In the genomic region with DNA sequence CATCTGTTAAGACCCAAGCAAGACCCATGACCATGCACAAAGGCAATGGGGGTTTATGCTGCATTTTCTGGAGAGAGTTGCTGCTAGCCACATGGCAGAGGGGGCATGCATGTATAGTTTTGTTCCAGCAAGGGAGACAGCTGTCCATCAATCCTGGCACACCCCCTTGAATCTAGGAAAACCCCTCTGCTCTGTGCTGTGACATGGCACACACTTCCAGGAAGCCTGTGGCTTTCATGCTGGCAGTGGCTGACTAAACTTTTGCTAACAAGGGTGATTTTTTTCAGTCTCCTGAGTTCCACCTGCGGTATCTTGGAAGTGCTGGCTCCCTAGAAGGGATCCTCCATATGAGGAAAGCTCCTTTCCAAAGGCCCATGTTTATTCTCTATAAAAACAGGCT, we compare ENCODE assay signal across 24 cellular contexts. TPM values are rescaled to one million over a fixed set of nuclear protein-coding genes. Genes with fewer than 3 reads are reported as not detected.
"Had no signal": no experiment of that assay in that cellular context is flagged by ENCODE, and none has a peak within 500 bp of the region (broad histone marks: within the 10 kb centered on the region; RNA-seq: fewer than 3 reads in every experiment).

No MANE protein-coding gene starts in this region.

- H3K27ac Mint-ChIP-seq: activated B cell treated with CpG ODN at 0.5 μM for 24 hours; activated CD4-positive, alpha-beta memory T cell treated with anti-CD3 and anti-CD28 coated beads, Interleukin-2, amount 10 ng/mL, durations not matched to agents 7 days and 5 days; activated CD4-positive, alpha-beta T cell treated with anti-CD3 and anti-CD28 coated beads, Interleukin-2, amount 10 ng/mL, durations not matched to agents 7 days and 5 days; activated naive CD4-positive, alpha-beta T cell treated with anti-CD3 and anti-CD28 coated beads, Interleukin-2, amount 50 U/mL, for 72 hours; T-helper 17 cell had no signal

- H3K4me1 Mint-ChIP-seq: activated B cell treated with CpG ODN at 0.5 μM for 24 hours; activated CD4-positive, alpha-beta memory T cell treated with anti-CD3 and anti-CD28 coated beads, Interleukin-2, amount 10 ng/mL, durations not matched to agents 7 days and 5 days; activated CD4-positive, alpha-beta T cell treated with anti-CD3 and anti-CD28 coated beads, Interleukin-2, amount 10 ng/mL, durations not matched to agents 7 days and 5 days; T-helper 17 cell had no signal

- H3K27ac ChIP-seq: KMS-11, Peyer's patch had no signal

- DNase-seq: activated B cell treated with CpG ODN at 0.5 μM for 24 hours; activated CD4-positive, alpha-beta memory T cell treated with anti-CD3 and anti-CD28 coated beads, Interleukin-2, amount 10 ng/mL, durations not matched to agents 7 days and 5 days; activated CD4-positive, alpha-beta T cell treated with anti-CD3 and anti-CD28 coated beads for 1 hour; activated CD4-positive, alpha-beta T cell treated with anti-CD3 and anti-CD28 coated beads, Interleukin-2, amount 10 ng/mL, durations not matched to agents 7 days and 5 days; activated CD8-positive, alpha-beta memory T cell treated with anti-CD3 and anti-CD28 coated beads, Interleukin-2, amount 50 U/mL, for 48 hours; activated T-cell treated with anti-CD3 and anti-CD28 coated beads, Interleukin-2, amount 50 U/mL, for 1 hour; cerebellar nuclear complex; MG63; MV-4-11; NCI-H1092 treated with DMSO at 0.1 percent for 48 hours; NCI-H1417 treated with DMSO at 0.1 percent for 48 hours; NCI-H1694 treated with DMSO at 0.1 percent for 48 hours; NCI-H2081; NCI-H510A treated with DMSO at 0.1 percent for 48 hours; NCI-H69; NK-92 treated with Interleukin-12 subunit alpha and Interleukin-12 subunit beta, amount 100 ng/mL, for 24 hours; OCI-M1; Peyer's patch; SHP77 treated with DMSO at 0.1 percent for 48 hours; T-helper 17 cell; T-helper 9 cell had no signal

- H3K36me3 Mint-ChIP-seq: activated naive CD4-positive, alpha-beta T cell treated with anti-CD3 and anti-CD28 coated beads, Interleukin-2, amount 50 U/mL, for 72 hours had no signal

- H3K4me3 Mint-ChIP-seq: activated B cell treated with CpG ODN at 0.5 μM for 24 hours; activated CD4-positive, alpha-beta memory T cell treated with anti-CD3 and anti-CD28 coated beads, Interleukin-2, amount 10 ng/mL, durations not matched to agents 7 days and 5 days; activated CD4-positive, alpha-beta T cell treated with anti-CD3 and anti-CD28 coated beads, Interleukin-2, amount 10 ng/mL, durations not matched to agents 7 days and 5 days; T-helper 17 cell had no signal

- H3K9ac ChIP-seq: KMS-11 had no signal

- H3K36me3 ChIP-seq: MG63, Peyer's patch had no signal

- H3K27me3 ChIP-seq: MG63, Peyer's patch had no signal

- H3K9me3 Mint-ChIP-seq: activated B cell treated with CpG ODN at 0.5 μM for 24 hours; activated CD4-positive, alpha-beta memory T cell treated with anti-CD3 and anti-CD28 coated beads, Interleukin-2, amount 10 ng/mL, durations not matched to agents 7 days and 5 days; activated CD4-positive, alpha-beta T cell treated with anti-CD3 and anti-CD28 coated beads, Interleukin-2, amount 10 ng/mL, durations not matched to agents 7 days and 5 days; activated naive CD4-positive, alpha-beta T cell treated with anti-CD3 and anti-CD28 coated beads, Interleukin-2, amount 50 U/mL, for 72 hours had no signal

- H3K4me2 ChIP-seq: KMS-11 had no signal

- H3K4me3 ChIP-seq: MG63, Peyer's patch had no signal

- H3K4me1 ChIP-seq: Peyer's patch had no signal

- ATAC-seq: activated naive CD4-positive, alpha-beta T cell treated with anti-CD3 and anti-CD28 coated beads, Interleukin-2, amount 50 U/mL, for 72 hours; T-helper 17 cell had no signal

- H3K9me3 ChIP-seq: MG63, Peyer's patch had no signal

RNA-seq across cellular contexts. Expression of a gene that starts 9.1 kb away (rescaled TPM):
- total RNA-seq: activated B cell treated with CpG ODN at 0.5 μM for 24 hours; activated CD4-positive, alpha-beta memory T cell treated with anti-CD3 and anti-CD28 coated beads, Interleukin-2, amount 10 ng/mL, durations not matched to agents 7 days and 5 days; activated CD4-positive, alpha-beta T cell treated with anti-CD3 and anti-CD28 coated beads, Interleukin-2, amount 10 ng/mL, durations not matched to agents 7 days and 5 days; activated naive CD4-positive, alpha-beta T cell treated with anti-CD3 and anti-CD28 coated beads, Interleukin-2, amount 50 U/mL, for 72 hours; cardiac septum; Peyer's patch; T-helper 17 cell had no signal

RNA-seq across cellular contexts. Expression of a gene that starts 52.8 kb away (rescaled TPM):
- total RNA-seq: activated B cell treated with CpG ODN at 0.5 μM for 24 hours; activated CD4-positive, alpha-beta memory T cell treated with anti-CD3 and anti-CD28 coated beads, Interleukin-2, amount 10 ng/mL, durations not matched to agents 7 days and 5 days; activated CD4-positive, alpha-beta T cell treated with anti-CD3 and anti-CD28 coated beads, Interleukin-2, amount 10 ng/mL, durations not matched to agents 7 days and 5 days; activated naive CD4-positive, alpha-beta T cell treated with anti-CD3 and anti-CD28 coated beads, Interleukin-2, amount 50 U/mL, for 72 hours; cardiac septum; Peyer's patch; T-helper 17 cell had no signal
